In genomic region chr5:177303121-177303924, GRCh38 we compare ENCODE assay signal across 8 cellular contexts. TPM values are rescaled to one million over a fixed set of nuclear protein-coding genes. Genes with fewer than 3 reads are reported as not detected.
DNase-seq lines count a peak whose midpoint lies in the region; ATAC-seq and TF ChIP-seq lines count a peak whose summit lies in the region.

Gene PRELID1, plus strand, starts transcription at chr5:177303799. Its CDS starts 187 bp downstream, at chr5:177303986.
Gene RAB24, minus strand, starts transcription at chr5:177303719. Its CDS starts 431 bp downstream, at chr5:177303288.

- H3K36me3 ChIP-seq in rectal smooth muscle tissue (ENCODE audit: control insufficient read depth, insufficient read depth, low read length) = peaks cover 14% of the 10 kb centered on the region
- peaks cover 0 to 3% of the 10 kb centered on the region in 2 donors for H3K36me3 ChIP-seq in vagina

- H3K4me1 ChIP-seq in right cardiac atrium (ENCODE audit: control insufficient read depth, insufficient read depth, low read length) = peaks cover 18% of the 10 kb centered on the region
- H3K4me1 ChIP-seq in rectal smooth muscle tissue (ENCODE audit: control insufficient read depth, insufficient read depth, low read length) = peaks cover 26% of the 10 kb centered on the region
- H3K4me1 ChIP-seq in vagina = peaks cover 69% of the 10 kb centered on the region

- peak within 1 kb of the TSS; percentile 80 for H3K9ac ChIP-seq in rectal smooth muscle tissue (ENCODE audit: low read length)

- H3K27me3 ChIP-seq in right cardiac atrium (ENCODE audit: control insufficient read depth, insufficient read depth) (no peaks in the 10 kb centered on the region), rectal smooth muscle tissue (ENCODE audit: control insufficient read depth, insufficient read depth, low read length) (no peaks in the 10 kb centered on the region), vagina (no peaks in the 10 kb centered on the region)

- H3K4me3 ChIP-seq in right cardiac atrium (ENCODE audit: low read length) = peak within 1 kb of the TSS; percentile 69
- peak within 1 kb of the TSS; percentile 94 for H3K4me3 ChIP-seq in rectal smooth muscle tissue (ENCODE audit: low read length)
- peak within 1 kb of the TSS; percentile 77 to 90 for H3K4me3 ChIP-seq in vagina

- intact Hi-C loops in T-helper 2 cell treated with Interferon-gamma antibody and Interleukin-4, amounts not matched to agents 100 ng/mL and 5 ng/mL, for 36 hours (cut with micrococcal nuclease) = loop anchor here (1.0 to 5.0 kb wide), 4 partner anchors 9 to 766 kb away; partner anchors contain the start of genes NSD1 and RNF44
- intact Hi-C loops in right cardiac atrium (cut with DNase I) = loop anchor here in 1 of 4 donors (10.0 kb wide), 1 partner anchor 189 kb away; no protein-coding TSS in a partner anchor
- intact Hi-C loops in vagina (cut with DNase I) = loop anchor here (10.0 kb wide), 1 partner anchor 189 kb away; no protein-coding TSS in a partner anchor

- under 1% methylated on average over 100 of the region's 100 CpGs for WGBS in right cardiac atrium

- H3K27ac ChIP-seq in angular gyrus (ENCODE audit: low read depth, low read length) (peak within 1 kb of the TSS; percentile 86), right cardiac atrium (ENCODE audit: low read length) (peak within 1 kb of the TSS; percentile 69), rectal smooth muscle tissue (ENCODE audit: low read depth, low read length) (peak within 1 kb of the TSS; percentile 77), vagina (peak within 1 kb of the TSS; percentile 84)

- DNase-seq in NCI-H1105 (lab: John Stamatoyannopoulos, UW) (peak; percentile 22), right cardiac atrium (peak; percentile 91 to 97 (median 96)), vagina (ENCODE audit: extremely low spot score in 2 of 2) (no peak)

- peak; percentile 48 for TF ChIP-seq CTCF in GM12873 (IDR thresholded peaks at IDR 0.05; ENCODE audit: insufficient read depth, low read depth, low read length, missing control alignments)
- peak in 1 of 3 experiments; percentile 47 for TF ChIP-seq CTCF in vagina (IDR thresholded peaks at IDR 0.05)

- H3K9me3 ChIP-seq in right cardiac atrium (ENCODE audit: control insufficient read depth, low read length) (no peaks in the 10 kb centered on the region), vagina (no peaks in the 10 kb centered on the region)

- peak in 1 of 2 donors; percentile 23 for TF ChIP-seq POLR2A in vagina (IDR thresholded peaks at IDR 0.05)

- ATAC-seq in HG02571 (IDR thresholded peaks at IDR 0.05; ENCODE audit: unreplicated experiment) (peak; percentile 68), right cardiac atrium (peak; percentile 79 to 86)

RNA-seq across cellular contexts. Expression of gene PRELID1, which starts in this region (rescaled TPM):
- total RNA-seq in T-helper 2 cell treated with Interferon-gamma antibody and Interleukin-4, amounts not matched to agents 100 ng/mL and 5 ng/mL, for 36 hours = 189 TPM in 2 replicates
- total RNA-seq in right cardiac atrium (10 to 100 TPM; 40.4 to 55.7 (median 46.0) TPM), vagina (93.3 TPM)
- polyA plus RNA-seq in right cardiac atrium = 43.3 TPM

RNA-seq across cellular contexts. Expression of gene RAB24, which starts in this region (rescaled TPM):
- 38.6 and 42.3 TPM in 2 replicates for total RNA-seq in T-helper 2 cell treated with Interferon-gamma antibody and Interleukin-4, amounts not matched to agents 100 ng/mL and 5 ng/mL, for 36 hours
- total RNA-seq in right cardiac atrium (10 to 100 TPM; 15.0 to 23.8 (median 20.6) TPM), vagina (48.6 TPM)
- polyA plus RNA-seq in right cardiac atrium = 28.6 TPM

Comparison
In these comparisons a context has a peak if more than half of its experiments do, and no peak if none do; other contexts are left out.
1. DNase-seq: peak in NCI-H1105 (single experiment) and right cardiac atrium (3 of 3); none in vagina (0 of 2).
2. Peak in every context shown above with its lines, with median percentiles within 50 percentile points of each other: H3K27ac ChIP-seq and H3K4me3 ChIP-seq.